22 cellular contexts compared by ENCODE assay signal in the genomic region with DNA sequence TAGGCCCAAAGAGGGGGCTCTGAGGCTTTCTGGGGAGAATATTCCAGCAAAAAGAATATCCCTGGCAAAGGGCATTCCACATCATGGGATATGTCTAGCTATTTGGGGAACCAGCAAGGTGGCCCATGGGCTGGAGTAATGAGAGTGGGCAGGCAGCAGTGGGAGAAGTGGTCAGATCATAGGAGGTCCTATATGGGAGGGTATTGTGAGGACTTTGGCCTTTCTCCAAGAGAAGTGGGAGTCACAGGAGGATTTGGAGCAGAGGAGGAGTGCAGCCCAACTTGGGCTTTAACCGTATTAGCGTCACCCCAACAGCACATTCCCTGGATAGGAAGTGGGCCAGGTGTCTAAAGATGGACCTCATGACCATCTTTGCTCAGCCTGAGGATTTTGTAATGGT.
DNase-seq lines count a peak whose midpoint lies in the region; ATAC-seq and TF ChIP-seq lines count a peak whose summit lies in the region.
"Had no signal": no experiment of that assay in that cellular context is flagged by ENCODE, and none has a peak within 500 bp of the region (broad histone marks: within the 10 kb centered on the region; RNA-seq: fewer than 3 reads in every experiment).

No MANE protein-coding gene starts in this region.

- TF ChIP-seq RAD21 in SK-N-SH (IDR thresholded peaks at IDR 0.05; ENCODE audit: low read length): no peak

- H3K9me3 ChIP-seq in SK-N-SH: no peaks in the 10 kb centered on the region
- H3K9me3 ChIP-seq: BE2C; BLaER1 treated with 17β-estradiol and CSF1 and Interleukin-3, amounts not matched to agents 10 nM and 100 nM; HAP-1 had no signal

- peaks cover 9% of the 10 kb centered on the region; the same call in 1 of the 2 replicates for H3K27me3 ChIP-seq in SK-N-SH (ENCODE audit: insufficient read depth)

- H3K4me1 ChIP-seq in SK-N-SH (ENCODE audit: control insufficient read depth in 1 of 2, insufficient read depth in 2 of 2, low read depth in 1 of 2, low read length in 1 of 2): peaks cover 0 to 29% of the 10 kb centered on the region in 2 experiments; a peak in 2 of 4 replicates
- H3K4me1 ChIP-seq: BE2C, HAP-1 had no signal

- no peak for DNase-seq in SK-N-SH
- no peak for DNase-seq in WTC11 (ENCODE audit: low spot score)
- DNase-seq in neural crest cell (ENCODE audit: low read depth, low spot score): no peak
- no peak for DNase-seq in NCI-H510A (lab: John Stamatoyannopoulos, UW)
- no peak for DNase-seq in cardiac septum (ENCODE audit: low spot score)
- DNase-seq: ACHN; AML-193; BE2C; CD4-positive, alpha-beta T cell; CD8-positive, alpha-beta memory T cell; DMS 273 treated with DMSO at 0.1 percent for 48 hours; DMS79; EL; GDM1; GM23248; HFFc6 had no signal

- H3K36me3 ChIP-seq in SK-N-SH (replicated peaks in 1 of 2; ENCODE audit: control insufficient read depth in 1 of 2, insufficient read depth in 2 of 2, low read length in 1 of 2): no peaks in the 10 kb centered on the region
- H3K36me3 ChIP-seq: BE2C; BLaER1 treated with 17β-estradiol and CSF1 and Interleukin-3, amounts not matched to agents 10 nM and 100 nM; HAP-1 had no signal

- H3K27me3 Mint-ChIP-seq in WTC11 (ENCODE audit: low read depth) (no peaks in the 10 kb centered on the region), neural crest cell (ENCODE audit: low read depth) (peaks cover 29% of the 10 kb centered on the region)

- no peak overlapping the region for H3K4me3 ChIP-seq in SK-N-SH (ENCODE audit: low read depth in 2 of 2, low read length in 1 of 2)
- H3K4me3 ChIP-seq: BLaER1 treated with 17β-estradiol and CSF1 and Interleukin-3, amounts not matched to agents 10 nM and 100 nM; GM12878; GM23248; HAP-1 had no signal

- no peak for TF ChIP-seq EP300 in SK-N-SH (IDR thresholded peaks at IDR 0.05; ENCODE audit: borderline replicate concordance in 1 of 2, low read depth in 1 of 2, low read length in 1 of 2)

- H3K4me3 Mint-ChIP-seq in WTC11: no peak overlapping the region
- H3K4me3 Mint-ChIP-seq in neural crest cell: no peak overlapping the region
- H3K4me3 Mint-ChIP-seq: CD14-positive monocyte; CD4-positive, alpha-beta T cell; CD8-positive, alpha-beta memory T cell; HFFc6 had no signal

- intact Hi-C loops in cardiac septum (cut with DNase I): no loop called here

- no peak overlapping the region for H3K9ac ChIP-seq in SK-N-SH
- H3K9ac ChIP-seq: BLaER1 treated with 17β-estradiol and CSF1 and Interleukin-3, amounts not matched to agents 10 nM and 100 nM; GM23248 had no signal

- H3K79me2 ChIP-seq in SK-N-SH (ENCODE audit: insufficient read depth): no peaks in the 10 kb centered on the region

- H3K27ac Mint-ChIP-seq in WTC11 (peak overlapping the region; percentile 23; the same call in 1 of the 2 replicates), neural crest cell (ENCODE audit: unreplicated experiment) (peak overlapping the region; percentile 67)
- H3K27ac Mint-ChIP-seq: CD4-positive, alpha-beta T cell; CD8-positive, alpha-beta memory T cell; HFFc6 had no signal

- peaks cover 18% of the 10 kb centered on the region for H3K4me1 Mint-ChIP-seq in WTC11
- H3K4me1 Mint-ChIP-seq in neural crest cell: no peaks in the 10 kb centered on the region
- H3K4me1 Mint-ChIP-seq: CD14-positive monocyte; CD8-positive, alpha-beta memory T cell had no signal

- no CpG with 5 or more reads among the region's 2 CpGs for WGBS in SK-N-SH (ENCODE audit: low lambda C conversion rate)

- no peaks in the 10 kb centered on the region for H3K36me3 Mint-ChIP-seq in WTC11
- no peaks in the 10 kb centered on the region for H3K36me3 Mint-ChIP-seq in neural crest cell (ENCODE audit: low read depth)
- H3K36me3 Mint-ChIP-seq: CD14-positive monocyte; CD8-positive, alpha-beta memory T cell had no signal

- no peaks in the 10 kb centered on the region for H4K20me1 ChIP-seq in SK-N-SH (ENCODE audit: insufficient read depth)

- no peaks in the 10 kb centered on the region for H3F3A ChIP-seq in SK-N-SH (replicated peaks; ENCODE audit: insufficient read depth)

- H3K27ac ChIP-seq in SK-N-SH (ENCODE audit: low read depth in 2 of 2, low read length in 1 of 2): no peak overlapping the region
- H3K27ac ChIP-seq: 22Rv1; BLaER1 treated with 17β-estradiol and CSF1 and Interleukin-3, amounts not matched to agents 10 nM and 100 nM; GM23248 had no signal

- POLR2A ChIA-PET in SK-N-SH (lab: Yijun Ruan, JAX): no interaction called here
- POLR2A ChIA-PET in WTC11 (lab: Charles Lee): no interaction called here

- no peak overlapping the region for H2AFZ ChIP-seq in SK-N-SH (ENCODE audit: low read depth)
- H2AFZ ChIP-seq: GM23248 had no signal

- no peak overlapping the region for H3K4me2 ChIP-seq in SK-N-SH
- H3K4me2 ChIP-seq: BLaER1 treated with 17β-estradiol and CSF1 and Interleukin-3, amounts not matched to agents 10 nM and 100 nM had no signal

- CTCF ChIA-PET in SK-N-SH (lab: Yijun Ruan, JAX) (interaction anchor here (1.3 to 4.8 kb wide), 4 partner anchors 10 to 165 kb away, joined by 3 to 52 read pairs (median 4); no protein-coding TSS in a partner anchor), WTC11 (lab: Charles Lee) (no interaction called here)

- ATAC-seq in SK-N-SH treated with all-trans-retinoic acid at 6 μM for 48 hours: no peak
- no peak for ATAC-seq in WTC11
- ATAC-seq: GM12878 had no signal

- no peaks in the 10 kb centered on the region for H3K9me2 ChIP-seq in SK-N-SH

- no peaks in the 10 kb centered on the region for H3K9me3 Mint-ChIP-seq in WTC11
- H3K9me3 Mint-ChIP-seq in neural crest cell: no peaks in the 10 kb centered on the region
- H3K9me3 Mint-ChIP-seq: CD4-positive, alpha-beta T cell; CD8-positive, alpha-beta memory T cell; HFFc6 had no signal

- TF ChIP-seq CTCF in SK-N-SH (IDR thresholded peaks at IDR 0.05) (no peak), WTC11 (IDR thresholded peaks at IDR 0.05) (no peak), neural crest cell (conservative IDR thresholded peaks at IDR 0.05) (no peak)

TF ChIP-seq in SK-N-SH treated with all-trans-retinoic acid at 6 μM for 48 hours, 23 proteins besides CTCF, POLR2A, EP300 and RAD21:
- TF ChIP-seq ZNF70 (CRISPR knock-in tag; IDR thresholded peaks at IDR 0.05): peak; percentile 97
- no peak for TF ChIP-seq ZC3H10 (CRISPR knock-in tag; IDR thresholded peaks at IDR 0.05)
- TF ChIP-seq ZNF8 (CRISPR knock-in tag; IDR thresholded peaks at IDR 0.05): no peak
TF ChIP-seq in SK-N-SH treated with all-trans-retinoic acid at 6 μM for 48 hours: peak in this region for 1.

TF ChIP-seq in SK-N-SH, 30 proteins besides CTCF, POLR2A, EP300 and RAD21 (continues in another document):
- TF ChIP-seq POLR2AphosphoS5 (IDR thresholded peaks at IDR 0.05; ENCODE audit: low read depth, low read length) (no peak), RFX5 (IDR thresholded peaks at IDR 0.05; ENCODE audit: low read length) (no peak), NRF1 (IDR thresholded peaks at IDR 0.05; ENCODE audit: low read depth, low read length) (no peak), JUND (IDR thresholded peaks at IDR 0.05) (no peak), FOXM1 (IDR thresholded peaks at IDR 0.05; ENCODE audit: low read depth) (no peak), MXI1 (IDR thresholded peaks at IDR 0.05; ENCODE audit: low read depth, low read length) (no peak), TEAD4 (IDR thresholded peaks at IDR 0.05; ENCODE audit: borderline replicate concordance, insufficient read depth) (no peak), TCF12 (IDR thresholded peaks at IDR 0.05) (no peak), GATA2 (CRISPR knock-in tag; IDR thresholded peaks at IDR 0.05) (no peak), NFIC (IDR thresholded peaks at IDR 0.05; ENCODE audit: borderline replicate concordance) (no peak)
- TF ChIP-seq, protein P1, sequence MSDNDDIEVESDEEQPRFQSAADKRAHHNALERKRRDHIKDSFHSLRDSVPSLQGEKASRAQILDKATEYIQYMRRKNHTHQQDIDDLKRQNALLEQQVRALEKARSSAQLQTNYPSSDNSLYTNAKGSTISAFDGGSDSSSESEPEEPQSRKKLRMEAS (IDR thresholded peaks at IDR 0.05; ENCODE audit: low read depth): no peak
- TF ChIP-seq, protein P2, sequence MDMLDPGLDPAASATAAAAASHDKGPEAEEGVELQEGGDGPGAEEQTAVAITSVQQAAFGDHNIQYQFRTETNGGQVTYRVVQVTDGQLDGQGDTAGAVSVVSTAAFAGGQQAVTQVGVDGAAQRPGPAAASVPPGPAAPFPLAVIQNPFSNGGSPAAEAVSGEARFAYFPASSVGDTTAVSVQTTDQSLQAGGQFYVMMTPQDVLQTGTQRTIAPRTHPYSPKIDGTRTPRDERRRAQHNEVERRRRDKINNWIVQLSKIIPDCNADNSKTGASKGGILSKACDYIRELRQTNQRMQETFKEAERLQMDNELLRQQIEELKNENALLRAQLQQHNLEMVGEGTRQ (IDR thresholded peaks at IDR 0.05; ENCODE audit: borderline replicate concordance, low read depth, low read length): no peak

TF ChIP-seq in WTC11, 78 proteins besides CTCF, POLR2A, EP300 and RAD21 (continues in another document):
- TF ChIP-seq, protein P3, sequence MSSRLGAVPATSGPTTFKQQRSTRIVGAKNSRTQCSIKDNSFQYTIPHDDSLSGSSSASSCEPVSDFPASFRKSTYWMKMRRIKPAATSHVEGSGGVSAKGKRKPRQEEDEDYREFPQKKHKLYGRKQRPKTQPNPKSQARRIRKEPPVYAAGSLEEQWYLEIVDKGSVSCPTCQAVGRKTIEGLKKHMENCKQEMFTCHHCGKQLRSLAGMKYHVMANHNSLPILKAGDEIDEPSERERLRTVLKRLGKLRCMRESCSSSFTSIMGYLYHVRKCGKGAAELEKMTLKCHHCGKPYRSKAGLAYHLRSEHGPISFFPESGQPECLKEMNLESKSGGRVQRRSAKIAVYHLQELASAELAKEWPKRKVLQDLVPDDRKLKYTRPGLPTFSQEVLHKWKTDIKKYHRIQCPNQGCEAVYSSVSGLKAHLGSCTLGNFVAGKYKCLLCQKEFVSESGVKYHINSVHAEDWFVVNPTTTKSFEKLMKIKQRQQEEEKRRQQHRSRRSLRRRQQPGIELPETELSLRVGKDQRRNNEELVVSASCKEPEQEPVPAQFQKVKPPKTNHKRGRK (CRISPR knock-in tag; IDR thresholded peaks at IDR 0.05; ENCODE audit: borderline replicate concordance): no peak
- TF ChIP-seq, protein P4, sequence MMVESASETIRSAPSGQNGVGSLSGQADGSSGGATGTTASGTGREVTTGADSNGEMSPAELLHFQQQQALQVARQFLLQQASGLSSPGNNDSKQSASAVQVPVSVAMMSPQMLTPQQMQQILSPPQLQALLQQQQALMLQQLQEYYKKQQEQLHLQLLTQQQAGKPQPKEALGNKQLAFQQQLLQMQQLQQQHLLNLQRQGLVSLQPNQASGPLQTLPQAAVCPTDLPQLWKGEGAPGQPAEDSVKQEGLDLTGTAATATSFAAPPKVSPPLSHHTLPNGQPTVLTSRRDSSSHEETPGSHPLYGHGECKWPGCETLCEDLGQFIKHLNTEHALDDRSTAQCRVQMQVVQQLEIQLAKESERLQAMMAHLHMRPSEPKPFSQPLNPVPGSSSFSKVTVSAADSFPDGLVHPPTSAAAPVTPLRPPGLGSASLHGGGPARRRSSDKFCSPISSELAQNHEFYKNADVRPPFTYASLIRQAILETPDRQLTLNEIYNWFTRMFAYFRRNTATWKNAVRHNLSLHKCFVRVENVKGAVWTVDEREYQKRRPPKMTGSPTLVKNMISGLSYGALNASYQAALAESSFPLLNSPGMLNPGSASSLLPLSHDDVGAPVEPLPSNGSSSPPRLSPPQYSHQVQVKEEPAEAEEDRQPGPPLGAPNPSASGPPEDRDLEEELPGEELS (CRISPR knock-in tag; IDR thresholded peaks at IDR 0.05): no peak
